In the genomic region with DNA sequence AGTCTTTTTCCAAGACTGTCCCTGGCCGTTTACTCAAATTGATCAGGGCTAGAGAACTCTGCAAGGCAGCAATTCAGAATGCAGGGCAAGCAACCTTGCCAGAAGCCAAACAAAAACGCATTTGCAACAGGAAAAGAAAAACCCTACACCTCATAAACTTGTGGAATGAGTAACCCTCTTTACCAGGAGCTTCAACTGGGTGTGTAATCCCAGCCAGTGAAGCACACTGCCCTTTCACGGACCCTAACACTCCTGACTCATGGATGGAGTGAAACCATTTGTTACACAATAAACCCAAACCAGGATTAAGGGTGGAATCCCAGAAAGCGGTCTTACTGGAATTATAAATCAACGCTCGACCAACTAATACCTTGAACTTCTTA, we compare ENCODE assay signal across 13 cellular contexts. TPM values are rescaled to one million over a fixed set of nuclear protein-coding genes. Genes with fewer than 3 reads are reported as not detected.
DNase-seq lines count a peak whose midpoint lies in the region; ATAC-seq, FAIRE-seq and TF ChIP-seq lines count a peak whose summit lies in the region.
"Had no signal": no experiment of that assay in that cellular context is flagged by ENCODE, and none has a peak within 500 bp of the region (broad histone marks: within the 10 kb centered on the region; RNA-seq: fewer than 3 reads in every experiment).

No MANE protein-coding gene starts in this region.

- ATAC-seq in GM18517 (IDR thresholded peaks at IDR 0.05; ENCODE audit: unreplicated experiment), result no peak
- no peak for ATAC-seq in HG02884 (IDR thresholded peaks at IDR 0.05; ENCODE audit: unreplicated experiment)

- H3K4me3 ChIP-seq in cardiac fibroblast (replicated peaks in 1 of 2; ENCODE audit: low read depth in 2 of 2, low read length in 2 of 2), result no peak overlapping the region

- no peak for TF ChIP-seq POLR2A in GM12891 (IDR thresholded peaks at IDR 0.05; ENCODE audit: low read depth, low read length)

- no peak for FAIRE-seq in GM12891 (lab: Jason Lieb, UNC)
- FAIRE-seq: frontal cortex had no signal

- no peak for TF ChIP-seq CTCF in cardiac fibroblast (IDR thresholded peaks at IDR 0.05; ENCODE audit: low read depth, low read length)

- DNase-seq in AG08395 (ENCODE audit: low spot score) (peak; percentile 91), LHCN-M2 (ENCODE audit: low read depth) (peak; percentile 96), cardiac fibroblast (ENCODE audit: low read depth in 2 of 2) (peak; percentile 80 to 95), left kidney (ENCODE audit: low read depth, low spot score) (peak; percentile 72), DMS79 (lab: John Stamatoyannopoulos, UW) (no peak), GM12891 (ENCODE audit: insufficient read length, low spot score) (no peak)
- DNase-seq: activated naive CD8-positive, alpha-beta T cell treated with anti-CD3 and anti-CD28 coated beads, Interleukin-2, amount 10 ng/mL, durations not matched to agents 7 days and 5 days; mesendoderm; NCI-H446 treated with DMSO at 0.1 percent for 48 hours had no signal

TF ChIP-seq in GM12891, 5 proteins besides CTCF, POLR2A, EP300 and RAD21:
- TF ChIP-seq TAF1 (IDR thresholded peaks at IDR 0.05; ENCODE audit: low read depth, low read length) (no peak), POU2F2 (IDR thresholded peaks at IDR 0.05; ENCODE audit: low read depth, low read length) (no peak), POLR2AphosphoS5 (IDR thresholded peaks at IDR 0.05; ENCODE audit: low read depth, low read length) (no peak), SPI1 (IDR thresholded peaks at IDR 0.05; ENCODE audit: low read depth, low read length) (no peak), PAX5 (IDR thresholded peaks at IDR 0.05; ENCODE audit: insufficient read depth, low read length, severe bottlenecking) (no peak)

RNA-seq across cellular contexts. Expression of gene LDHAL6B, which starts 14.8 kb away (rescaled TPM):
- not detected in 2 replicates for total RNA-seq in LHCN-M2 (2014; rRNA removed)
- polyA plus RNA-seq in LHCN-M2 (2012), result not detected
- 0.30 TPM for polyA plus RNA-seq in GM12891 (2012; ENCODE audit: low read depth, missing spikeins)
- total RNA-seq: activated naive CD8-positive, alpha-beta T cell treated with anti-CD3 and anti-CD28 coated beads, Interleukin-2, amount 10 ng/mL, durations not matched to agents 7 days and 5 days; frontal cortex; skeletal muscle tissue had no signal

Comparison
In these comparisons a context has a peak if more than half of its experiments do, and no peak if none do; other contexts are left out.
1. DNase-seq: peak in AG08395 (single experiment), LHCN-M2 (single experiment), cardiac fibroblast (2 of 2) and left kidney (single experiment); none in DMS79 (single experiment) and GM12891 (single experiment).